8 cellular contexts compared by ENCODE assay signal in the genomic region with DNA sequence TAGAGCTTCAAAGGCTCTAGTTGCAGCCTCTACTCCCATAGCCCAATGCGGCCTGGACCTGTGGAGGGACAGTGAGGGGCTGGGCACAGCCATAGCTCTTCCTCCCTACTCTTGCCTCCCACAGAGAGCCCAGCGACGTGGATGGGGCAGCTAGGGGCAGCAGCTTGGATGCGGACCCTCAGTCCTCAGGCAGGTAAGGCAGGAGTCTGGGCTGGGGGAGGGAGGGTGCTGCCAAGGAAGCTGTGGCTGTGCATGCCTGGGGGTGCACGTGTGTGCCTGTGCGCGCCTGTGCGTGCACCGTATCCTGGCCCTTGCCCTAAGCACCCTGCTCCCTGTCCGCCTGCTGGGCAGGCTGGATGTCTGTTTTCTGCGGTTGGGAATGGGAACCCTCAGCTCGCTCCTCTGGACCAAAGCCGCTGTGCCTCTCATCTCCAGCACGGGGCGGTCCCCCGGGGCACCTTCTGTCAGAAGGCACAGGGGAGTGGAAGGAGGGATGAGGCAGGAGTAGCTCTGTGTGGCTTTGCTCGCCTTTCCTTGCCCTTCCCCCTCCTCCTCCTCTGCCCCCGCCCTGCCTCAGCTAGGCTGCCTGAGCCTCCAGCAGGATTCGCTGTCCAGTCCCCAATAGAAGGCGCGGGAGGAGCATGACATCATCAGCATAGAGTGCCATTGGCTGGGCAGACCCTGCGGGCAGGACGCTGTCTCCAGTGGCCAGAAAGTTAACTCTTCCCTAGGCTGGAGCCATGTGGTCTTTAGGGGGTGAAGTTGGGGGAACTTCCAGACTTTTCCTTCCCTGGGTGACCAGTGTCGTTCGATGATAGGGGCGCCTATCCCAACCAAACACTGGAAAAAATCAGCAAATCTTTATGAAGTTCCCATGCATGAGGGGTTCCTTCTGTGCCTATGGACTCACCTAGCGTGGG. TPM values are rescaled to one million over a fixed set of nuclear protein-coding genes. Genes with fewer than 3 reads are reported as not detected.
A peak's percentile ranks its signal among the peaks of the same experiment; 100 is the strongest.
DNase-seq lines count a peak whose midpoint lies in the region; ATAC-seq and TF ChIP-seq lines count a peak whose summit lies in the region.

No MANE protein-coding gene starts in this region.

- no peak overlapping the region for H3K27ac ChIP-seq in CD4-positive, alpha-beta T cell (ENCODE audit: low read depth, low read length)
- peak overlapping the region in 11 of 12 donors; percentile 58 to 81 (median 76) for H3K27ac ChIP-seq in heart left ventricle

- peaks cover 13 to 82% (median 55%) of the 10 kb centered on the region in 12 donors for H3K4me1 ChIP-seq in heart left ventricle

- no peak overlapping the region for H3K27ac Mint-ChIP-seq in CD4-positive, alpha-beta T cell

- H3K4me3 ChIP-seq in heart left ventricle, result peak overlapping the region in 11 of 12 donors; percentile 12 to 53 (median 44)

- no peak for TF ChIP-seq CTCF in CD4-positive, alpha-beta T cell (IDR thresholded peaks at IDR 0.05)
- TF ChIP-seq CTCF in heart left ventricle (IDR thresholded peaks at IDR 0.05), result peak in 5 of 12 donors; percentile 9 to 55 (median 39)

- H3K36me3 ChIP-seq in heart left ventricle, result no peaks in the 10 kb centered on the region

- POLR2A ChIA-PET in CD4-positive, alpha-beta T cell (lab: Charles Lee), result no interaction called here

- peaks cover 6% of the 10 kb centered on the region for H3K4me1 Mint-ChIP-seq in CD4-positive, alpha-beta T cell (ENCODE audit: low read depth)

- H3K27me3 ChIP-seq in CD4-positive, alpha-beta T cell (ENCODE audit: control insufficient read depth, insufficient read depth, low read length), result peaks cover 50% of the 10 kb centered on the region
- H3K27me3 ChIP-seq in heart left ventricle, result peaks cover 0 to 38% (median 0%) of the 10 kb centered on the region in 9 donors

- peak; percentile 30 for ATAC-seq in CD4-positive, alpha-beta T cell (ENCODE audit: poor library complexity)
- ATAC-seq in heart left ventricle, result peak; percentile 91 to 97 (median 93)
- ATAC-seq in GM18907 (IDR thresholded peaks at IDR 0.05; ENCODE audit: unreplicated experiment), result no peak

- intact Hi-C loops in CD4-positive, alpha-beta T cell (cut with DNase I, micrococcal nuclease), result no loop called here
- intact Hi-C loops in heart left ventricle (cut with DNase I), result loop anchor here in 1 of 10 donors (2.0 kb wide), 1 partner anchor 14 kb away; no protein-coding TSS in a partner anchor

- no peak for DNase-seq in CD4-positive, alpha-beta T cell
- DNase-seq in HCEC 1CT, result peak; percentile 96
- DNase-seq in NCI-H524 (lab: John Stamatoyannopoulos, UW), result peak; percentile 100
- peak; percentile 67 to 98 (median 95) for DNase-seq in anterior cingulate cortex (lab: John Stamatoyannopoulos, UW)
- peak; percentile 93 to 97 (median 96) for DNase-seq in heart left ventricle
- peak; percentile 95 for DNase-seq in occipital lobe (lab: John Stamatoyannopoulos, UW)
- no peak for DNase-seq in KG1 (lab: John Stamatoyannopoulos, UW)

- no peaks in the 10 kb centered on the region for H3K36me3 Mint-ChIP-seq in CD4-positive, alpha-beta T cell (ENCODE audit: low read depth)

- CTCF ChIA-PET in CD4-positive, alpha-beta T cell (lab: Charles Lee), result interaction anchor here (1.0 to 1.8 kb wide), 2 partner anchors 11 to 18 kb away, joined by 3 to 5 read pairs; no protein-coding TSS in a partner anchor

- H3K9me3 Mint-ChIP-seq in CD4-positive, alpha-beta T cell, result no peaks in the 10 kb centered on the region

- H3K9me3 ChIP-seq in CD4-positive, alpha-beta T cell (ENCODE audit: control insufficient read depth, low read length), result no peaks in the 10 kb centered on the region
- no peaks in the 10 kb centered on the region for H3K9me3 ChIP-seq in heart left ventricle

- TF ChIP-seq POLR2A in heart left ventricle (IDR thresholded peaks at IDR 0.05), result peak in 1 of 2 donors; percentile 48

- 6 to 12% (median 8%) methylated on average over 13 to 27 of the region's 27 CpGs for WGBS in heart left ventricle, 4 donors

- H3K27me3 Mint-ChIP-seq in CD4-positive, alpha-beta T cell, result peaks cover 59% of the 10 kb centered on the region

- no peak overlapping the region for H3K4me3 Mint-ChIP-seq in CD4-positive, alpha-beta T cell

RNA-seq across cellular contexts. Expression of a gene that starts 0.8 kb away (rescaled TPM):
- not detected for total RNA-seq in CD4-positive, alpha-beta T cell
- total RNA-seq in heart left ventricle (1 to 10 TPM; 1.1 to 4.9 (median 2.7) TPM), occipital lobe (1.9 TPM)
- polyA plus RNA-seq in heart left ventricle, result 1 to 10 TPM; 1.2 to 7.6 TPM

RNA-seq across cellular contexts. Expression of a gene that starts 3.1 kb away (rescaled TPM):
- not detected for total RNA-seq in CD4-positive, alpha-beta T cell
- total RNA-seq in heart left ventricle (10 to 100 TPM; 11.8 to 37.9 (median 21.9) TPM), occipital lobe (1.2 TPM)
- polyA plus RNA-seq in heart left ventricle, result 10 to 100 TPM; 16.7 to 25.9 TPM

RNA-seq across cellular contexts. Expression of a gene that starts 39.4 kb away (rescaled TPM):
- 10 to 100 TPM; 22.6 to 24.9 TPM for total RNA-seq in CD4-positive, alpha-beta T cell
- total RNA-seq in heart left ventricle (10 to 100 TPM in 7 of 9 donors, 1 to 10 TPM in 2; 6.3 to 49.4 (median 14.1) TPM), occipital lobe (2.2 TPM)
- polyA plus RNA-seq in heart left ventricle, result 10 to 100 TPM; 11.7 to 18.3 TPM

RNA-seq across cellular contexts. Expression of a gene that starts 45.0 kb away (rescaled TPM):
- total RNA-seq in CD4-positive, alpha-beta T cell, result 1 to 10 TPM in 1 of 2 experiments, under 1 TPM in 1; 0.49 to 1.2 TPM
- total RNA-seq in heart left ventricle, result 1 to 10 TPM; 3.3 to 7.8 (median 5.6) TPM
- polyA plus RNA-seq in heart left ventricle, result 1 to 10 TPM; 2.1 to 2.3 TPM
- not detected for total RNA-seq in occipital lobe

Comparison
In these comparisons a context has a peak if more than half of its experiments do, and no peak if none do; other contexts are left out.
1. DNase-seq: peak in HCEC 1CT (single experiment), NCI-H524 (2 of 2), anterior cingulate cortex (58 of 58), heart left ventricle (5 of 5) and occipital lobe (single experiment); none in CD4-positive, alpha-beta T cell (0 of 10) and KG1 (single experiment).